ENCODE assay signal across 8 cellular contexts in the genomic region with DNA sequence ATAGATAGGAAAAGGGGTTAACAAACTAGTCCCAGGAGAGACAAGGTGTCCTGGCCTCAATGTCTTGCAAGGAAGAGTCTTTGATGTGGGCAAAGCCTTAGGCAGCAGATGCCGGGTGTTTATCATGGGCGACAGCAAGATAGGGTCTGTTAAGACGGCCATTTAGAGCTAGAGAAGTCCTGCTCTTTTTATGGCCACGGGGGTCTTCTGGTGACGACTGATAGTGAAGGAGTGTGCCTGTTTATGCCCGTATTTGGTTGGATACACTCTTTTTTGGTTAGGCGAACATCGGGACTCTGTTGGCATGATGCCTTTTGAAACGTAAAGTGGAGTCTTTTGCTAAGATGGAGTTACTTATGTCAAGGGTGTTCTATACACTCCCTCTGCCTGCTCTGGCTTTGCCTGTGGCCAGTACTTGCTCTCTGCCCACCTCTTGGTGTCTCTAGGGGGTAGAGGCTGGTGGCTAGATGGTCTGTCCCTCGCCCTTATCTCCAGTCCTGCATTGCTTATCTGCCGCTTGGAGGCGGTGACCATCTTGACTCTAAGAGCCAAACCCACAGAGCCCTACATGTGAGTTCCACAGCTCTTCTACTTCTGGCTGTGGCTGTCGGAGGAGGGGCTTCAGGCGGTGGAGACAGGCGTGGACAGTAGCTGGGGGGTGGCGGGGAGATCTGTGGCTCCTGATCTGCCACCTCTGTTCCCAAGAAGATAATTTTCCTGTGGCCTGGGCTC. TPM values are rescaled to one million over a fixed set of nuclear protein-coding genes. Genes with fewer than 3 reads are reported as not detected.
DNase-seq lines count a peak whose midpoint lies in the region; ATAC-seq, FAIRE-seq and TF ChIP-seq lines count a peak whose summit lies in the region.

No MANE protein-coding gene starts in this region.

- H3K9me3 Mint-ChIP-seq in WTC11 = peaks cover 4% of the 10 kb centered on the region
- peaks cover 15% of the 10 kb centered on the region for H3K9me3 Mint-ChIP-seq in glutamatergic neuron (ENCODE audit: unreplicated experiment)

- ATAC-seq in WTC11 = no peak

- H3K4me3 Mint-ChIP-seq in WTC11 = peak overlapping the region; percentile 94
- H3K4me3 Mint-ChIP-seq in glutamatergic neuron (ENCODE audit: unreplicated experiment) = peak overlapping the region; percentile 100

- POLR2A ChIA-PET in WTC11 (lab: Charles Lee) = interaction anchor here (1.2 kb wide), 2 partner anchors 56 to 126 kb away, joined by 3 to 4 read pairs; partner anchors contain the start of gene ZBTB38

- H3K4me3 ChIP-seq in HL-60 (replicated peaks; ENCODE audit: insufficient read depth, low read length) (peak overlapping the region; percentile 70), spleen (peak overlapping the region; percentile 51 to 82 (median 60))

- WGBS in spleen, 5 donors = 86 to 91% (median 89%) methylated on average over 16 of the region's 16 CpGs

- H3K27me3 ChIP-seq in HL-60 (ENCODE audit: insufficient read depth, poor library complexity, severe bottlenecking) (no peaks in the 10 kb centered on the region), spleen (replicated peaks in 1 of 7) (no peaks in the 10 kb centered on the region)

- peaks cover 5 to 35% (median 17%) of the 10 kb centered on the region in 6 donors for H3K4me1 ChIP-seq in spleen

- H3K27ac Mint-ChIP-seq in WTC11 (0 out of 2 replicates have a peak overlapping the region, but pooled peaks have one; percentile 77), glutamatergic neuron (ENCODE audit: unreplicated experiment) (peak overlapping the region; percentile 28)

- intact Hi-C loops in spleen (cut with DNase I; ENCODE audit: low total_unique reads) = no loop called here

- no peaks in the 10 kb centered on the region for H3K36me3 ChIP-seq in spleen

- peak overlapping the region; percentile 71 for H3K27ac ChIP-seq in HL-60 (replicated peaks)
- H3K27ac ChIP-seq in spleen = peak overlapping the region in 7 of 8 donors; percentile 81 to 91 (median 89)

- H3K36me3 Mint-ChIP-seq in WTC11 (no peaks in the 10 kb centered on the region), glutamatergic neuron (ENCODE audit: unreplicated experiment) (peaks cover 3% of the 10 kb centered on the region)

- no peak for FAIRE-seq in HTR-8/SVneo (lab: Jason Lieb, UNC)

- H3K9me3 ChIP-seq in spleen = no peaks in the 10 kb centered on the region

- CTCF ChIA-PET in WTC11 (lab: Charles Lee) = interaction anchor here (0.6 to 5.5 kb wide), 30 partner anchors 9 to 554 kb away, joined by 3 to 119 read pairs (median 8); partner anchors contain the start of genes PXYLP1 and ZBTB38

- TF ChIP-seq CTCF in HL-60 (IDR thresholded peaks at IDR 0.05; ENCODE audit: insufficient read depth, low read length) = no peak
- TF ChIP-seq CTCF in WTC11 (IDR thresholded peaks at IDR 0.05) = no peak
- no peak for TF ChIP-seq CTCF in glutamatergic neuron (IDR thresholded peaks at IDR 0.05; ENCODE audit: partially characterized antibody, unreplicated experiment)
- TF ChIP-seq CTCF in spleen (IDR thresholded peaks at IDR 0.05 in 8 of 11, conservative IDR thresholded peaks at IDR 0.05 in 3 of 11) = no peak

- TF ChIP-seq POLR2A in spleen (IDR thresholded peaks at IDR 0.05) = no peak

- H3K27me3 Mint-ChIP-seq in WTC11 (ENCODE audit: low read depth) (peaks cover 13% of the 10 kb centered on the region), glutamatergic neuron (ENCODE audit: unreplicated experiment) (peaks cover 12% of the 10 kb centered on the region)

- H3K4me1 Mint-ChIP-seq in WTC11 = peaks cover 22% of the 10 kb centered on the region
- peaks cover 12% of the 10 kb centered on the region for H3K4me1 Mint-ChIP-seq in glutamatergic neuron (ENCODE audit: low read depth, unreplicated experiment)

- DNase-seq in HL-60 (ENCODE audit: low read depth in 1 of 2, low spot score in 1 of 2) = no peak
- no peak for DNase-seq in WTC11 (ENCODE audit: low spot score)
- no peak for DNase-seq in glutamatergic neuron
- no peak for DNase-seq in spleen
- no peak for DNase-seq in activated CD4-positive, CD25-positive, alpha-beta regulatory T cell (lab: John Stamatoyannopoulos, UW)
- DNase-seq in DMS 273 treated with DMSO at 0.1 percent for 48 hours (lab: John Stamatoyannopoulos, UW) = no peak
- DNase-seq in activated effector memory CD4-positive, alpha-beta T cell treated with Interleukin-2 at 50 U/mL for 16 hours = no peak
- no peak for DNase-seq in HTR-8/SVneo (ENCODE audit: insufficient read length, low spot score)

TF ChIP-seq in WTC11, 78 proteins besides CTCF, POLR2A, EP300 and RAD21 (continues in another document):
- TF ChIP-seq CREM (CRISPR knock-in tag; IDR thresholded peaks at IDR 0.05) (no peak), ATF2 (CRISPR knock-in tag; IDR thresholded peaks at IDR 0.05; ENCODE audit: borderline replicate concordance, low read depth) (no peak), ESRRA (CRISPR knock-in tag; IDR thresholded peaks at IDR 0.05; ENCODE audit: borderline replicate concordance) (no peak), FOXJ3 (CRISPR knock-in tag; IDR thresholded peaks at IDR 0.05; ENCODE audit: borderline replicate concordance) (no peak), NFYB (CRISPR knock-in tag; conservative IDR thresholded peaks at IDR 0.05; ENCODE audit: low read depth) (no peak), STAT6 (CRISPR knock-in tag; conservative IDR thresholded peaks at IDR 0.05; ENCODE audit: low read depth) (no peak), ZNF138 (CRISPR knock-in tag; conservative IDR thresholded peaks at IDR 0.05) (no peak), ZNF232 (CRISPR knock-in tag; IDR thresholded peaks at IDR 0.05) (no peak), ZNF532 (CRISPR knock-in tag; IDR thresholded peaks at IDR 0.05; ENCODE audit: borderline replicate concordance) (no peak), ATF1 (CRISPR knock-in tag; IDR thresholded peaks at IDR 0.05) (no peak)
- TF ChIP-seq, protein P1, sequence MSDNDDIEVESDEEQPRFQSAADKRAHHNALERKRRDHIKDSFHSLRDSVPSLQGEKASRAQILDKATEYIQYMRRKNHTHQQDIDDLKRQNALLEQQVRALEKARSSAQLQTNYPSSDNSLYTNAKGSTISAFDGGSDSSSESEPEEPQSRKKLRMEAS (CRISPR knock-in tag; IDR thresholded peaks at IDR 0.05) = no peak

RNA-seq across cellular contexts. Expression of gene ZBTB38, which starts 55.8 kb away (rescaled TPM):
- total RNA-seq in WTC11 (2021) = 10.5 to 12.3 TPM (median 11.6 TPM) in 3 replicates
- total RNA-seq in glutamatergic neuron (ENCODE audit: unreplicated experiment) = 9.3 TPM
- 100 to 1,000 TPM in 2 of 7 donors, 10 to 100 TPM in 5; 42.8 to 122 (median 73.7) TPM for total RNA-seq in spleen
- 1 to 10 TPM; 4.8 to 8.4 (median 5.6) TPM for polyA plus RNA-seq in spleen
